2 cellular contexts compared by ENCODE assay signal in the genomic region with DNA sequence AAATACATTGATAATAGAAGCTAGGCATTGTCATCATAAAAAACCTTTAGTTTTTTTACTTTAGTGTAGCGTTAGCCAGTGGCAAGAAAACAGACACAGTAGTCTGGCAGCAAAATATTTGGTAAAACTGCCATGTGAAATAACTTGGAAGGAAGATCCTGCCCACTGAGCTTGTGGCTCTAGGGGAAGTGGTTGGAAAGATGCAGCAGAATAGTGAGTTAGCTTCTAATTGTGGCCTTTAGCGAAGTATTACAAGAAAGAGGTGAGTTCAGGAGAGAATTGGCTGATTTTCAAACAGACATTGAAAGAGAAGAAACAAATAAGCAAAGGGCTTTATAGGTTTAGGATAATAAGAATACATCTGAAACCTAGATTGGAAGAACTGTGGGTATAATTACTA.
TF ChIP-seq lines count a peak whose summit lies in the region.

No MANE protein-coding gene starts in this region.

TF ChIP-seq in A549, 52 proteins besides CTCF, POLR2A, EP300 and RAD21:
- no peak for TF ChIP-seq KDM5A (IDR thresholded peaks at IDR 0.05)

TF ChIP-seq in IMR-90, 13 proteins besides CTCF, POLR2A, EP300 and RAD21:
- no peak for TF ChIP-seq RFX5 (IDR thresholded peaks at IDR 0.05; ENCODE audit: low read depth, low read length)
- no peak for TF ChIP-seq MXI1 (IDR thresholded peaks at IDR 0.05; ENCODE audit: borderline replicate concordance, low read depth, low read length)
- no peak for TF ChIP-seq MAZ (IDR thresholded peaks at IDR 0.05; ENCODE audit: borderline replicate concordance, low read depth, low read length)
- TF ChIP-seq, protein P1, sequence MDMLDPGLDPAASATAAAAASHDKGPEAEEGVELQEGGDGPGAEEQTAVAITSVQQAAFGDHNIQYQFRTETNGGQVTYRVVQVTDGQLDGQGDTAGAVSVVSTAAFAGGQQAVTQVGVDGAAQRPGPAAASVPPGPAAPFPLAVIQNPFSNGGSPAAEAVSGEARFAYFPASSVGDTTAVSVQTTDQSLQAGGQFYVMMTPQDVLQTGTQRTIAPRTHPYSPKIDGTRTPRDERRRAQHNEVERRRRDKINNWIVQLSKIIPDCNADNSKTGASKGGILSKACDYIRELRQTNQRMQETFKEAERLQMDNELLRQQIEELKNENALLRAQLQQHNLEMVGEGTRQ (IDR thresholded peaks at IDR 0.05; ENCODE audit: low read depth, low read length): no peak
- TF ChIP-seq, protein P2, sequence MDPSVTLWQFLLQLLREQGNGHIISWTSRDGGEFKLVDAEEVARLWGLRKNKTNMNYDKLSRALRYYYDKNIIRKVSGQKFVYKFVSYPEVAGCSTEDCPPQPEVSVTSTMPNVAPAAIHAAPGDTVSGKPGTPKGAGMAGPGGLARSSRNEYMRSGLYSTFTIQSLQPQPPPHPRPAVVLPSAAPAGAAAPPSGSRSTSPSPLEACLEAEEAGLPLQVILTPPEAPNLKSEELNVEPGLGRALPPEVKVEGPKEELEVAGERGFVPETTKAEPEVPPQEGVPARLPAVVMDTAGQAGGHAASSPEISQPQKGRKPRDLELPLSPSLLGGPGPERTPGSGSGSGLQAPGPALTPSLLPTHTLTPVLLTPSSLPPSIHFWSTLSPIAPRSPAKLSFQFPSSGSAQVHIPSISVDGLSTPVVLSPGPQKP (IDR thresholded peaks at IDR 0.05; ENCODE audit: borderline replicate concordance, low read depth, low read length): no peak
- TF ChIP-seq SMC3 (IDR thresholded peaks at IDR 0.05; ENCODE audit: low read depth, low read length): no peak
- TF ChIP-seq NFE2L2 (IDR thresholded peaks at IDR 0.05; ENCODE audit: low read depth, low read length): no peak
- no peak for TF ChIP-seq FOS (IDR thresholded peaks at IDR 0.05; ENCODE audit: low read depth, low read length)
- TF ChIP-seq RCOR1 (IDR thresholded peaks at IDR 0.05; ENCODE audit: insufficient replicate concordance, low read length): no peak
